11 cellular contexts compared by ENCODE assay signal in genomic region chr14:74240794-74241610, GRCh38. TPM values are rescaled to one million over a fixed set of nuclear protein-coding genes. Genes with fewer than 3 reads are reported as not detected.
A peak's percentile ranks its signal among the peaks of the same experiment; 100 is the strongest.
DNase-seq lines count a peak whose midpoint lies in the region; ATAC-seq, FAIRE-seq and TF ChIP-seq lines count a peak whose summit lies in the region.
"Had no signal": no experiment of that assay in that cellular context is flagged by ENCODE, and none has a peak within 500 bp of the region (broad histone marks: within the 10 kb centered on the region; RNA-seq: fewer than 3 reads in every experiment).

No MANE protein-coding gene starts in this region.

- no peak overlapping the region for H2BK15ac ChIP-seq in mesendoderm (replicated peaks; ENCODE audit: low read depth)

- H3K27ac ChIP-seq in mesendoderm (ENCODE audit: low read depth, low read length): no peak overlapping the region
- H3K27ac ChIP-seq in adrenal gland: no peak overlapping the region

- peaks cover 74% of the 10 kb centered on the region for H3K27me3 Mint-ChIP-seq in MCF 10A (ENCODE audit: insufficient read depth, unreplicated experiment)

- H3K36me3 Mint-ChIP-seq in MCF 10A (ENCODE audit: insufficient read depth, unreplicated experiment): no peaks in the 10 kb centered on the region

- H3K4me1 Mint-ChIP-seq in MCF 10A (ENCODE audit: insufficient read depth, unreplicated experiment): peaks cover 4% of the 10 kb centered on the region

- POLR2A ChIA-PET in MCF 10A (lab: Yijun Ruan, JAX): no interaction called here

- H3K4me3 ChIP-seq in mesendoderm (ENCODE audit: low read length): no peak overlapping the region
- H3K4me3 ChIP-seq in adrenal gland: peak overlapping the region in 1 of 4 donors; percentile 44

- no peak overlapping the region for H4K5ac ChIP-seq in mesendoderm (ENCODE audit: low read length)

- no CpG with 5 or more reads among the region's 77 CpGs for WGBS in mesendoderm (ENCODE audit: extremely low coverage, insufficient coverage, low lambda C conversion rate)
- 3 to 6% (median 5%) methylated on average over 10 to 77 of the region's 77 CpGs for WGBS in adrenal gland, 4 donors

- peak overlapping the region; percentile 70 for H3K56ac ChIP-seq in mesendoderm (ENCODE audit: low read length)

- no peaks in the 10 kb centered on the region for H3K9me3 ChIP-seq in adrenal gland (replicated peaks in 1 of 3)

- peak overlapping the region; percentile 50 for H3K9ac ChIP-seq in mesendoderm (ENCODE audit: low read length)

- H3K4me3 Mint-ChIP-seq in MCF 10A (ENCODE audit: unreplicated experiment): no peak overlapping the region

- H3K4ac ChIP-seq in mesendoderm (ENCODE audit: low read depth, low read length): no peak overlapping the region

- H3K79me2 ChIP-seq in mesendoderm (ENCODE audit: control insufficient read depth, insufficient read depth, low read length): no peaks in the 10 kb centered on the region

- H3K9me3 Mint-ChIP-seq in MCF 10A (ENCODE audit: unreplicated experiment): no peaks in the 10 kb centered on the region

- CTCF ChIA-PET in MCF 10A (lab: Yijun Ruan, JAX): interaction anchor here (1.2 kb wide), 1 partner anchor 16 kb away, joined by 3 read pairs; no protein-coding TSS in a partner anchor

- H3K4me1 ChIP-seq in mesendoderm (ENCODE audit: control insufficient read depth, low read depth, low read length) (no peaks in the 10 kb centered on the region), adrenal gland (replicated peaks in 1 of 2) (peaks cover 14 to 26% of the 10 kb centered on the region in 2 donors)

- H2AK5ac ChIP-seq in mesendoderm (ENCODE audit: low read length): no peak overlapping the region

- TF ChIP-seq CTCF in MCF 10A (IDR thresholded peaks at IDR 0.05; ENCODE audit: unreplicated experiment) (no peak), adrenal gland (IDR thresholded peaks at IDR 0.05) (no peak)

- TF ChIP-seq POLR2A in GM18505 (IDR thresholded peaks at IDR 0.05; ENCODE audit: borderline replicate concordance, extremely low read depth, insufficient read depth, insufficient read length) (no peak), adrenal gland (IDR thresholded peaks at IDR 0.05) (no peak)

- DNase-seq in T47D (ENCODE audit: low read depth in 1 of 2, low spot score in 1 of 2): peak; percentile 67 to 89
- DNase-seq in MCF 10A (ENCODE audit: unreplicated experiment): no peak
- peak; percentile 23 for DNase-seq in cerebellum (ENCODE audit: low spot score)
- DNase-seq in mesendoderm: peak; percentile 42
- peak; percentile 31 for DNase-seq in urothelium cell line (ENCODE audit: low spot score)
- no peak for DNase-seq in adrenal gland
- DNase-seq: NCI-H345 had no signal

- intact Hi-C loops in MCF 10A (cut with micrococcal nuclease): no loop called here
- intact Hi-C loops in adrenal gland (cut with DNase I): no loop called here

- in situ Hi-C loops in T47D (cut with HindIII; ENCODE audit: low pct_unique_long_range_greater_than_20kb, low sequenced_read_pairs): no loop called here

- peak overlapping the region; percentile 75 for H3K4me2 ChIP-seq in mesendoderm (ENCODE audit: low read length)

- BruUV-seq in MCF 10A (replicated peaks; lab: Mats Ljungman, UMichigan): no TSS peak

- no peak for FAIRE-seq in urothelium cell line (lab: Jason Lieb, UNC)

- H3K36me3 ChIP-seq in mesendoderm (ENCODE audit: control insufficient read depth, insufficient read depth, low read length) (no peaks in the 10 kb centered on the region), adrenal gland (replicated peaks in 1 of 2) (no peaks in the 10 kb centered on the region)

- no peaks in the 10 kb centered on the region for H3K79me1 ChIP-seq in mesendoderm (ENCODE audit: low read length)

- H2BK5ac ChIP-seq in mesendoderm (ENCODE audit: low read length): no peak overlapping the region

- H3K27me3 ChIP-seq in mesendoderm (ENCODE audit: insufficient read depth, low read length, poor library complexity) (peaks cover 62% of the 10 kb centered on the region), adrenal gland (peaks cover 80% of the 10 kb centered on the region)

- no peak overlapping the region for H3K18ac ChIP-seq in mesendoderm (ENCODE audit: low read length)

- no peak overlapping the region for H4K8ac ChIP-seq in mesendoderm (ENCODE audit: low read depth, low read length)

- ATAC-seq in GM19351 (IDR thresholded peaks at IDR 0.05; ENCODE audit: unreplicated experiment) (no peak), GM18505 (IDR thresholded peaks at IDR 0.05; ENCODE audit: unreplicated experiment) (no peak)
- ATAC-seq: HCT116 had no signal

- H3K27ac Mint-ChIP-seq in MCF 10A (ENCODE audit: low read depth, unreplicated experiment): no peak overlapping the region

- no peak overlapping the region for H3K23ac ChIP-seq in mesendoderm (ENCODE audit: low read length)

- H2BK120ac ChIP-seq in mesendoderm (ENCODE audit: low read depth, low read length): no peak overlapping the region

RNA-seq across cellular contexts. Expression of gene VSX2, which starts 1.8 kb away (rescaled TPM):
- not detected in 2 replicates for total RNA-seq in MCF 10A (2022)
- not detected for total RNA-seq in cerebellum
- polyA plus RNA-seq in mesendoderm (2013, experiment 1 of 2): 0.08 TPM
- polyA plus RNA-seq in mesendoderm (2013, experiment 2 of 2): 0.04 TPM
- not detected for total RNA-seq in adrenal gland
- not detected for polyA plus RNA-seq in adrenal gland
- total RNA-seq: liver had no signal
- polyA plus RNA-seq: liver had no signal

Comparison
In these comparisons a context has a peak if more than half of its experiments do, and no peak if none do; other contexts are left out.
1. DNase-seq: peak in T47D (2 of 2), cerebellum (single experiment), mesendoderm (single experiment) and urothelium cell line (single experiment); none in MCF 10A (single experiment) and adrenal gland (0 of 7).